Comparison of ENCODE assay signal across 17 cellular contexts in the genomic region with DNA sequence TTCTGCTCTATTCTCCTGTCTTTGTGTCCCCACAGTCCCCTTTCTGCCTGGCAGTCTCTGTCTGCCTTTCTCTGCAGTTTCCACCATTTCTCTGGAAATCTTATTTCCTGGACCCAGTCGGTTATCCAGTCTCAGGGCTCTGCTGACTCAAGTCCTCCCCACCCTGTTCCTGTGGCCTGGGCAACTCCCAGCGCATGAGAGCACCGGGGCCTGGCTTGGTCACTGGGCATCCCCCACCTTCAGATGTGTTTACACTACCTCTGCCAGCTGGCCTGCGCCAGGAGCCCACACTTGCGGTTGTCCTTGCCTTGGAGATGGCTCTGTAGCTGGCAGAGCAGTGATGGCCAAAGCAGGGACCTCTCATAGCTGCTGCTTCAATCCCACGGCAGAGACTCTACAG. TPM values are rescaled to one million over a fixed set of nuclear protein-coding genes. Genes with fewer than 3 reads are reported as not detected.
DNase-seq lines count a peak whose midpoint lies in the region; ATAC-seq and TF ChIP-seq lines count a peak whose summit lies in the region.
"Had no signal": no experiment of that assay in that cellular context is flagged by ENCODE, and none has a peak within 500 bp of the region (broad histone marks: within the 10 kb centered on the region; RNA-seq: fewer than 3 reads in every experiment).

No MANE protein-coding gene starts in this region.

- no peak overlapping the region for H3K9ac ChIP-seq in neural progenitor cell

- TF ChIP-seq CTCF in CD14-positive monocyte (IDR thresholded peaks at IDR 0.05) = no peak
- TF ChIP-seq CTCF in neural progenitor cell (IDR thresholded peaks at IDR 0.05) = no peak

- no peaks in the 10 kb centered on the region for H4K20me1 ChIP-seq in neural progenitor cell (ENCODE audit: low read depth)

- no peak overlapping the region for H3K4me3 ChIP-seq in neural progenitor cell
- H3K4me3 ChIP-seq: HAP-1, vagina had no signal

- peaks cover 7 to 13% of the 10 kb centered on the region in 2 donors for H3K36me3 Mint-ChIP-seq in CD14-positive monocyte
- H3K36me3 Mint-ChIP-seq in neural progenitor cell = no peaks in the 10 kb centered on the region
- H3K36me3 Mint-ChIP-seq: CD4-positive, CD25-positive, alpha-beta regulatory T cell; mesothelial cell of epicardium had no signal

- no peak for ATAC-seq in GM18858 (IDR thresholded peaks at IDR 0.05; ENCODE audit: unreplicated experiment)
- no peak for ATAC-seq in GM21528 (IDR thresholded peaks at IDR 0.05; ENCODE audit: low FRiP score, unreplicated experiment)
- no peak for ATAC-seq in GM21619 (IDR thresholded peaks at IDR 0.05; ENCODE audit: unreplicated experiment)

- H3K27ac Mint-ChIP-seq in CD14-positive monocyte (peak overlapping the region in 6 of 7 donors; percentile 18 to 91 (median 73)), neural progenitor cell (peak overlapping the region; percentile 30)
- H3K27ac Mint-ChIP-seq: activated B cell treated with CpG ODN at 0.5 μM for 24 hours; CD4-positive, CD25-positive, alpha-beta regulatory T cell; mesothelial cell of epicardium had no signal

- H3K27ac ChIP-seq in epithelial cell of prostate (peak overlapping the region; percentile 99), neural progenitor cell (no peak overlapping the region)
- H3K27ac ChIP-seq: vagina had no signal

- H3K4me1 ChIP-seq in neural progenitor cell = peaks cover 16% of the 10 kb centered on the region

- H3K36me3 ChIP-seq in neural progenitor cell = no peaks in the 10 kb centered on the region
- H3K36me3 ChIP-seq: HAP-1, vagina had no signal

- DNase-seq in CD14-positive monocyte (ENCODE audit: low spot score) (no peak), NCI-H226 (peak; percentile 40), epithelial cell of prostate (ENCODE audit: low read depth, low spot score) (peak; percentile 73), neural progenitor cell (ENCODE audit: low spot score) (no peak), NCI-H69 (lab: John Stamatoyannopoulos, UW) (no peak)
- DNase-seq: activated B cell treated with CpG ODN at 0.5 μM for 24 hours; activated effector memory CD4-positive, alpha-beta T cell treated with Interleukin-2 at 50 U/mL for 16 hours; CD4-positive, CD25-positive, alpha-beta regulatory T cell; Karpas-422; NCI-H446 treated with DMSO at 0.1 percent for 48 hours; SIG-M5 had no signal

- peak overlapping the region; percentile 24 to 61 for H3K4me3 Mint-ChIP-seq in CD14-positive monocyte
- H3K4me3 Mint-ChIP-seq in neural progenitor cell = no peak overlapping the region
- H3K4me3 Mint-ChIP-seq: activated B cell treated with CpG ODN at 0.5 μM for 24 hours; CD4-positive, CD25-positive, alpha-beta regulatory T cell; mesothelial cell of epicardium had no signal

- no peaks in the 10 kb centered on the region for H3F3A ChIP-seq in neural progenitor cell (ENCODE audit: low read depth)

- H3K27me3 Mint-ChIP-seq in CD14-positive monocyte (ENCODE audit: low read depth in 3 of 3) = peaks cover 0 to 5% (median 3%) of the 10 kb centered on the region in 3 donors
- H3K27me3 Mint-ChIP-seq in neural progenitor cell (ENCODE audit: insufficient read depth, low read depth) = peaks cover 17% of the 10 kb centered on the region

- H3K4me1 Mint-ChIP-seq in CD14-positive monocyte (peaks cover 77% of the 10 kb centered on the region), neural progenitor cell (peaks cover 11% of the 10 kb centered on the region)

- no peaks in the 10 kb centered on the region for H3K9me3 ChIP-seq in neural progenitor cell (ENCODE audit: low read depth)
- H3K9me3 ChIP-seq: HAP-1, vagina had no signal

- no peaks in the 10 kb centered on the region for H3K79me2 ChIP-seq in neural progenitor cell (ENCODE audit: low read depth)

- no peak overlapping the region for H2AFZ ChIP-seq in neural progenitor cell (replicated peaks)

- peaks cover 20% of the 10 kb centered on the region for H3K27me3 ChIP-seq in neural progenitor cell
- H3K27me3 ChIP-seq: vagina had no signal

- H3K9me3 Mint-ChIP-seq in CD14-positive monocyte = peaks cover 0 to 2% (median 0%) of the 10 kb centered on the region in 7 donors
- no peaks in the 10 kb centered on the region for H3K9me3 Mint-ChIP-seq in neural progenitor cell
- H3K9me3 Mint-ChIP-seq: activated B cell treated with CpG ODN at 0.5 μM for 24 hours, mesothelial cell of epicardium had no signal

- intact Hi-C loops in CD14-positive monocyte (cut with micrococcal nuclease) = no loop called here

- H3K4me2 ChIP-seq in neural progenitor cell = no peak overlapping the region

RNA-seq across cellular contexts. Expression of a gene that starts 17.2 kb away (rescaled TPM):
- under 1 TPM in 1 of 2 donors, not detected in 1; 0.46 TPM for polyA plus RNA-seq in CD14-positive monocyte
- total RNA-seq in neural progenitor cell (ENCODE audit: low replicate concordance) = 0.37 TPM in 1 of 2 replicates, not detected in the other
- total RNA-seq: activated B cell treated with CpG ODN at 0.5 μM for 24 hours; CD4-positive, CD25-positive, alpha-beta regulatory T cell; vagina had no signal

RNA-seq across cellular contexts. Expression of a gene that starts 19.2 kb away (rescaled TPM):
- 1 to 10 TPM; 2.0 to 2.8 TPM for polyA plus RNA-seq in CD14-positive monocyte
- total RNA-seq in neural progenitor cell (ENCODE audit: low replicate concordance) = 0.06 TPM in 1 of 2 replicates, not detected in the other
- total RNA-seq: activated B cell treated with CpG ODN at 0.5 μM for 24 hours; CD4-positive, CD25-positive, alpha-beta regulatory T cell; mesothelial cell of epicardium had no signal
- polyA plus RNA-seq: CD4-positive, CD25-positive, alpha-beta regulatory T cell had no signal

Comparison
In these comparisons a context has a peak if more than half of its experiments do, and no peak if none do; other contexts are left out.
1. DNase-seq: peak in NCI-H226 (single experiment) and epithelial cell of prostate (single experiment); none in CD14-positive monocyte (single experiment), neural progenitor cell (single experiment) and NCI-H69 (single experiment).